Comparison of ENCODE assay signal across 8 cellular contexts in genomic region chr5:81749562-81750307, GRCh38. TPM values are rescaled to one million over a fixed set of nuclear protein-coding genes. Genes with fewer than 3 reads are reported as not detected.
DNase-seq lines count a peak whose midpoint lies in the region; ATAC-seq and TF ChIP-seq lines count a peak whose summit lies in the region.

No MANE protein-coding gene starts in this region.

- H3K27me3 Mint-ChIP-seq in activated naive CD8-positive, alpha-beta T cell treated with anti-CD3 and anti-CD28 coated beads for 36 hours: peaks cover 5% of the 10 kb centered on the region

- ATAC-seq in GM18517 (IDR thresholded peaks at IDR 0.05; ENCODE audit: unreplicated experiment) (peak; percentile 38), HG02981 (IDR thresholded peaks at IDR 0.05; ENCODE audit: unreplicated experiment) (peak; percentile 38)

- peak; percentile 53 for DNase-seq in activated naive CD8-positive, alpha-beta T cell treated with anti-CD3 and anti-CD28 coated beads for 36 hours
- peak in 32 of 51 donors; percentile 8 to 64 (median 32) for DNase-seq in hypothalamus (lab: John Stamatoyannopoulos, UW)
- no peak for DNase-seq in skeletal muscle cell (ENCODE audit: low read depth)
- DNase-seq in NCI-H774 (lab: John Stamatoyannopoulos, UW): no peak

- TF ChIP-seq POLR2A in Raji (IDR thresholded peaks at IDR 0.05; ENCODE audit: insufficient read depth, low read depth, low read length): peak; percentile 51

- peak overlapping the region; percentile 73 for H3K4me3 ChIP-seq in skeletal muscle cell (ENCODE audit: low read depth, low read length)

- peak overlapping the region; percentile 87 for H3K4me3 Mint-ChIP-seq in activated naive CD8-positive, alpha-beta T cell treated with anti-CD3 and anti-CD28 coated beads for 36 hours

- H3K9me3 Mint-ChIP-seq in activated naive CD8-positive, alpha-beta T cell treated with anti-CD3 and anti-CD28 coated beads for 36 hours: no peaks in the 10 kb centered on the region

- H3K27ac Mint-ChIP-seq in activated naive CD8-positive, alpha-beta T cell treated with anti-CD3 and anti-CD28 coated beads for 36 hours: peak overlapping the region; percentile 76

- H3K4me1 Mint-ChIP-seq in activated naive CD8-positive, alpha-beta T cell treated with anti-CD3 and anti-CD28 coated beads for 36 hours: peaks cover 40% of the 10 kb centered on the region

- H3K27ac ChIP-seq in 22Rv1: peak overlapping the region; percentile 92

- no peaks in the 10 kb centered on the region for H3K36me3 Mint-ChIP-seq in activated naive CD8-positive, alpha-beta T cell treated with anti-CD3 and anti-CD28 coated beads for 36 hours

- TF ChIP-seq CTCF in 22Rv1 (IDR thresholded peaks at IDR 0.05): no peak

RNA-seq across cellular contexts. Expression of gene SSBP2, which starts 1.2 kb away (rescaled TPM):
- total RNA-seq in activated naive CD8-positive, alpha-beta T cell treated with anti-CD3 and anti-CD28 coated beads for 36 hours: 1 to 10 TPM; 8.3 to 8.9 TPM

Comparison
In these comparisons a context has a peak if more than half of its experiments do, and no peak if none do; other contexts are left out.
1. DNase-seq: peak in activated naive CD8-positive, alpha-beta T cell treated with anti-CD3 and anti-CD28 coated beads for 36 hours (single experiment) and hypothalamus (32 of 51); none in skeletal muscle cell (single experiment) and NCI-H774 (single experiment).